8 cellular contexts compared by ENCODE assay signal in the genomic region with DNA sequence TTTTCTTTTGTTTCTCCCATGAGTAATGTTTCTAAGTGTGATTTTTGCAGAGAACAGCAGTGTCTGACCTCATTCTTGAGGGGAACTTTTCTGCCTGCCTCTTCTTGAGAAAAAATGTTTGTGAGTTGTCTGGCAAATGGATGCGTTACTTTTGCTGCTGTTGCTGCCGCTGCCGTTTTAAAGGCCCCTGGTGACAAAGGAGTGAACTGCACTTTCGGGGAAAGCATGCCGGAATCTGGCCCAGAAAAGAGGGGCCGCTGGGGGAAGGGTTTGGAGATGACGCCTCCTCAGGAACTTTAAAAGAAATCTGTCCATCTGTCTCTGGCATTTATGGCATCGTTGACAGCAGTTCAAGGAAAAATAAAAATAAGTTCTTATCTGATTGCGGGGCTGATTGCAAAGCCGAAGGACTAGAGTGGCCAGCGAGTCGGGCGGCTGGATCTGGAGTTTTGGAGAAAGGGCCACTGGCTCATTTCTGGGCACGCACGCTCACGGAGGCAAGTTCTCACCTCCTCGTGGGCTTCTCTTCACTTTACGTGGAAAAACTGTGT.
DNase-seq lines count a peak whose midpoint lies in the region; ATAC-seq and TF ChIP-seq lines count a peak whose summit lies in the region.

No MANE protein-coding gene starts in this region.

- H3K79me2 ChIP-seq in parathyroid adenoma, result peaks cover 35% of the 10 kb centered on the region

- H3K4me2 ChIP-seq in parathyroid adenoma (ENCODE audit: low read length), result peak overlapping the region; percentile 26

- no peaks in the 10 kb centered on the region for H3K36me3 ChIP-seq in parathyroid adenoma (ENCODE audit: control insufficient read depth, insufficient read depth, low read length)

- peaks cover 31% of the 10 kb centered on the region for H3K4me1 ChIP-seq in parathyroid adenoma

- TF ChIP-seq CTCF in AG10803 (conservative IDR thresholded peaks at IDR 0.05; ENCODE audit: low read length) (peak; percentile 75), parathyroid adenoma (IDR thresholded peaks at IDR 0.05) (peak; percentile 51)

- no peaks in the 10 kb centered on the region for H3K27me3 ChIP-seq in parathyroid adenoma (ENCODE audit: control insufficient read depth, insufficient read depth, low read length)

- DNase-seq in AG10803 (ENCODE audit: low read depth), result peak; percentile 49
- peak; percentile 74 for DNase-seq in HEK293T (ENCODE audit: extremely low spot score)
- DNase-seq in activated CD4-positive, alpha-beta T cell treated with anti-CD3 and anti-CD28 coated beads, Interleukin-2, amount 50 U/mL, for 4 hours, result peak; percentile 29 to 34
- DNase-seq in fibroblast of gingiva (ENCODE audit: low read depth), result peak; percentile 71
- no peak for DNase-seq in NK-92 treated with Interleukin-12 subunit alpha and Interleukin-12 subunit beta, amount 100 ng/mL, for 24 hours (lab: John Stamatoyannopoulos, UW)
- DNase-seq in midbrain (lab: John Stamatoyannopoulos, UW), result no peak

- no peak overlapping the region for H3K9ac ChIP-seq in parathyroid adenoma

- no peak overlapping the region for H3K27ac ChIP-seq in parathyroid adenoma

- no peak overlapping the region for H2AFZ ChIP-seq in parathyroid adenoma

- peak overlapping the region; percentile 8; the same call in 1 of the 2 replicates for H3K4me3 ChIP-seq in AG10803 (ENCODE audit: low read length)
- no peak overlapping the region for H3K4me3 ChIP-seq in parathyroid adenoma (ENCODE audit: low read depth, low read length)

- no peak for ATAC-seq in GM18519 (IDR thresholded peaks at IDR 0.05; ENCODE audit: low FRiP score, unreplicated experiment)

- CTCF ChIA-PET in HEK293T (lab: Yijun Ruan, JAX), result no interaction called here

- POLR2A ChIA-PET in HEK293T (lab: Yijun Ruan, JAX), result no interaction called here

- no peaks in the 10 kb centered on the region for H3K9me3 ChIP-seq in parathyroid adenoma (ENCODE audit: control insufficient read depth, low read length)

TF ChIP-seq in HEK293T, 16 proteins besides CTCF, POLR2A, EP300 and RAD21:
- TF ChIP-seq NFRKB (IDR thresholded peaks at IDR 0.05), result no peak
- TF ChIP-seq HDGF (IDR thresholded peaks at IDR 0.05; ENCODE audit: borderline replicate concordance), result no peak
- no peak for TF ChIP-seq BHLHE40 (IDR thresholded peaks at IDR 0.05; ENCODE audit: borderline replicate concordance)
- no peak for TF ChIP-seq SUZ12 (IDR thresholded peaks at IDR 0.05)
- peak; percentile 49 for TF ChIP-seq L3MBTL2 (conservative IDR thresholded peaks at IDR 0.05)
- 0 out of 2 replicates have a peak, but pooled peaks have one; percentile 10 for TF ChIP-seq CTBP1 (IDR thresholded peaks at IDR 0.05; ENCODE audit: borderline replicate concordance)
- TF ChIP-seq, protein P1, sequence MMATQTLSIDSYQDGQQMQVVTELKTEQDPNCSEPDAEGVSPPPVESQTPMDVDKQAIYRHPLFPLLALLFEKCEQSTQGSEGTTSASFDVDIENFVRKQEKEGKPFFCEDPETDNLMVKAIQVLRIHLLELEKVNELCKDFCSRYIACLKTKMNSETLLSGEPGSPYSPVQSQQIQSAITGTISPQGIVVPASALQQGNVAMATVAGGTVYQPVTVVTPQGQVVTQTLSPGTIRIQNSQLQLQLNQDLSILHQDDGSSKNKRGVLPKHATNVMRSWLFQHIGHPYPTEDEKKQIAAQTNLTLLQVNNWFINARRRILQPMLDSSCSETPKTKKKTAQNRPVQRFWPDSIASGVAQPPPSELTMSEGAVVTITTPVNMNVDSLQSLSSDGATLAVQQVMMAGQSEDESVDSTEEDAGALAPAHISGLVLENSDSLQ (IDR thresholded peaks at IDR 0.05), result no peak

Comparison
In these comparisons a context has a peak if more than half of its experiments do, and no peak if none do; other contexts are left out.
1. DNase-seq: peak in AG10803 (single experiment), HEK293T (single experiment), activated CD4-positive, alpha-beta T cell treated with anti-CD3 and anti-CD28 coated beads, Interleukin-2, amount 50 U/mL, for 4 hours (2 of 2) and fibroblast of gingiva (single experiment); none in NK-92 treated with Interleukin-12 subunit alpha and Interleukin-12 subunit beta, amount 100 ng/mL, for 24 hours (single experiment) and midbrain (single experiment).